ENCODE assay signal across 8 cellular contexts in genomic region chr11:694563-695331, GRCh38. TPM values are rescaled to one million over a fixed set of nuclear protein-coding genes. Genes with fewer than 3 reads are reported as not detected.
DNase-seq lines count a peak whose midpoint lies in the region; ATAC-seq and TF ChIP-seq lines count a peak whose summit lies in the region.

Gene DEAF1, minus strand, starts transcription at chr11:695222. Its CDS starts 175 bp downstream, at chr11:695047.

- peak within 1 kb of the TSS; percentile 97 for H3K23ac ChIP-seq in IMR-90 (ENCODE audit: low read depth, low read length)

- 2% methylated on average over 52 of the region's 108 CpGs; no CpG with 5 or more reads in 1 of the 2 experiments for WGBS in IMR-90 (ENCODE audit: extremely low coverage in 2 of 2, insufficient read length in 1 of 2), 2 experiments

- H4K20me1 ChIP-seq in IMR-90 (ENCODE audit: insufficient read depth, low read length) = peaks cover 42% of the 10 kb centered on the region
- no peaks in the 10 kb centered on the region for H4K20me1 ChIP-seq in OCI-LY7 (ENCODE audit: insufficient read depth, low read length)

- H3K56ac ChIP-seq in IMR-90 (ENCODE audit: extremely low read depth, insufficient read depth, low read length) = peak within 1 kb of the TSS; percentile 99

- peak; percentile 75 for ATAC-seq in GM21528 (IDR thresholded peaks at IDR 0.05; ENCODE audit: low FRiP score, unreplicated experiment)
- peak; percentile 86 for ATAC-seq in IMR-90 (ENCODE audit: low read depth)
- peak; percentile 85 for ATAC-seq in mucosa of descending colon

- DNase-seq in DMS 273 treated with DMSO at 0.1 percent for 48 hours (lab: John Stamatoyannopoulos, UW) (peak; percentile 76), IMR-90 (peak; percentile 96), OCI-LY7 (ENCODE audit: low spot score) (peak; percentile 99), activated T-cell treated with anti-CD3 and anti-CD28 coated beads for 48 hours (ENCODE audit: low read depth) (peak; percentile 100), epithelial cell of prostate (ENCODE audit: low read depth, low spot score) (peak; percentile 72), mucosa of descending colon (peak; percentile 99 to 100 (median 99))
- DNase-seq in stimulated activated CD8-positive, alpha-beta memory T cell treated with anti-CD3 and anti-CD28 coated beads, Interleukin-4, amount 100 ng/mL, for 24 hours (ENCODE audit: low read depth) = peak; percentile 98

- H2AFZ ChIP-seq in IMR-90 (replicated peaks; ENCODE audit: low read length, poor library complexity) = peak within 1 kb of the TSS; percentile 99
- peak within 1 kb of the TSS; percentile 60 for H2AFZ ChIP-seq in OCI-LY7 (ENCODE audit: low read length)

- H3K9ac ChIP-seq in IMR-90 (ENCODE audit: low read depth, low read length) = peak within 1 kb of the TSS; percentile 98

- peak within 1 kb of the TSS; percentile 100 for H2BK5ac ChIP-seq in IMR-90 (ENCODE audit: low read depth, low read length, poor library complexity, severe bottlenecking)

- TF ChIP-seq CTCF in IMR-90 (conservative IDR thresholded peaks at IDR 0.05; ENCODE audit: low read depth, low read length) (no peak), OCI-LY7 (conservative IDR thresholded peaks at IDR 0.05; ENCODE audit: low read length) (no peak), mucosa of descending colon (IDR thresholded peaks at IDR 0.05) (no peak)

- H3K27ac ChIP-seq in IMR-90 (ENCODE audit: insufficient read depth, low read length) (peak within 1 kb of the TSS; percentile 99), OCI-LY7 (ENCODE audit: low read depth, low read length, poor library complexity, severe bottlenecking) (peak within 1 kb of the TSS; percentile 88), epithelial cell of prostate (peak within 1 kb of the TSS; percentile 98)

- TF ChIP-seq POLR2A in IMR-90 (IDR thresholded peaks at IDR 0.05; ENCODE audit: low read depth, low read length) = no peak

- peak within 1 kb of the TSS; percentile 96 for H3K18ac ChIP-seq in IMR-90 (ENCODE audit: low read depth, low read length)

- in situ Hi-C loops in IMR-90 (cut with MboI; ENCODE audit: low sequenced_read_pairs) = no loop called here

- H3K4me2 ChIP-seq in IMR-90 (ENCODE audit: low read depth, low read length) (peak within 1 kb of the TSS; percentile 87), OCI-LY7 (ENCODE audit: low read length) (peak within 1 kb of the TSS; percentile 77)

- no peaks in the 10 kb centered on the region for H3K27me3 ChIP-seq in IMR-90 (ENCODE audit: control insufficient read depth, insufficient read depth, low read length)

- peak within 1 kb of the TSS; percentile 99 for H3K4ac ChIP-seq in IMR-90 (ENCODE audit: low read depth, low read length)

- peak within 1 kb of the TSS; percentile 97 for H2BK120ac ChIP-seq in IMR-90 (ENCODE audit: low read depth, low read length)

- CTCF ChIA-PET in IMR-90 (lab: Yijun Ruan, JAX) = no interaction called here
- CTCF ChIA-PET in OCI-LY7 (lab: Charles Lee; ENCODE audit: unreplicated experiment) = interaction anchor here (0.6 to 3.7 kb wide), 4 partner anchors 13 to 81 kb away, joined by 5 to 26 read pairs (median 12); no protein-coding TSS in a partner anchor

- H3K79me2 ChIP-seq in OCI-LY7 (ENCODE audit: insufficient read depth, low read depth, low read length) = peaks cover 34% of the 10 kb centered on the region; the same call in 1 of the 2 replicates

- no peak for TF ChIP-seq RAD21 in IMR-90 (IDR thresholded peaks at IDR 0.05; ENCODE audit: low read length)

- peak within 1 kb of the TSS; percentile 99 for H3K14ac ChIP-seq in IMR-90 (replicated peaks; ENCODE audit: low read depth, low read length)

- H3K4me1 ChIP-seq in IMR-90 (ENCODE audit: control insufficient read depth, insufficient read depth, low read length) = peaks cover 33% of the 10 kb centered on the region
- H3K4me1 ChIP-seq in OCI-LY7 (ENCODE audit: insufficient read depth, low read length, poor library complexity, severe bottlenecking) = peaks cover 37% of the 10 kb centered on the region
- peaks cover 30% of the 10 kb centered on the region for H3K4me1 ChIP-seq in mucosa of descending colon (ENCODE audit: low read depth)

- no TSS peak for BruUV-seq in IMR-90 (replicated peaks; lab: Mats Ljungman, UMichigan)
- no TSS peak for BruUV-seq in OCI-LY7 (replicated peaks; lab: Mats Ljungman, UMichigan)

- peaks cover 26% of the 10 kb centered on the region for H3K9me1 ChIP-seq in IMR-90 (ENCODE audit: insufficient read depth, low read length)

- intact Hi-C loops in IMR-90 (cut with micrococcal nuclease) = loop anchor here (1.0 kb wide), 2 partner anchors 29 to 52 kb away; no protein-coding TSS in a partner anchor
- intact Hi-C loops in OCI-LY7 (cut with micrococcal nuclease; ENCODE audit: unreplicated experiment) = no loop called here
- intact Hi-C loops in mucosa of descending colon (cut with DNase I, micrococcal nuclease) = no loop called here

- H2AK5ac ChIP-seq in IMR-90 (ENCODE audit: low read depth, low read length) = peak within 1 kb of the TSS; percentile 78

- H2BK15ac ChIP-seq in IMR-90 (ENCODE audit: low read depth, low read length) = no peak within 1 kb of the TSS; the same call in 2 of the 3 replicates

- H3K9me3 ChIP-seq in IMR-90 (ENCODE audit: control insufficient read depth, insufficient read depth, low read length) = no peaks in the 10 kb centered on the region
- no peaks in the 10 kb centered on the region for H3K9me3 ChIP-seq in OCI-LY7 (ENCODE audit: low read length)
- no peaks in the 10 kb centered on the region for H3K9me3 ChIP-seq in mucosa of descending colon

- peak within 1 kb of the TSS; percentile 80; the same call in 1 of the 2 replicates for H2BK20ac ChIP-seq in IMR-90 (ENCODE audit: low read depth, low read length)

- dilution Hi-C loops in IMR-90 (cut with HindIII; ENCODE audit: low sequenced_read_pairs, unreplicated experiment) = no loop called here

- peak within 1 kb of the TSS; percentile 96 to 97 for H4K8ac ChIP-seq in IMR-90 (ENCODE audit: low read depth in 2 of 2, low read length in 2 of 2)

- peak within 1 kb of the TSS; percentile 90 for H3K4me3 ChIP-seq in IMR-90 (ENCODE audit: insufficient read depth, low read depth, low read length)
- H3K4me3 ChIP-seq in OCI-LY7 (ENCODE audit: low read depth, low read length, poor library complexity, severe bottlenecking) = peak within 1 kb of the TSS; percentile 83
- H3K4me3 ChIP-seq in mucosa of descending colon = peak within 1 kb of the TSS; percentile 72

- H4K91ac ChIP-seq in IMR-90 (ENCODE audit: insufficient read depth, low read depth, low read length) = peak within 1 kb of the TSS; percentile 95

- no peaks in the 10 kb centered on the region for H3K9me2 ChIP-seq in OCI-LY7 (ENCODE audit: insufficient read depth, low read length)

- H4K5ac ChIP-seq in IMR-90 (ENCODE audit: low read depth, low read length) = peak within 1 kb of the TSS; percentile 92

- POLR2A ChIA-PET in IMR-90 (lab: Charles Lee; ENCODE audit: unreplicated experiment) (no interaction called here), OCI-LY7 (lab: Charles Lee) (interaction anchor here (0.6 kb wide), 3 partner anchors 82 to 357 kb away, joined by 3 read pairs; no protein-coding TSS in a partner anchor)

- H3K36me3 ChIP-seq in IMR-90 (ENCODE audit: control insufficient read depth, insufficient read depth, low read length) (peaks cover 4% of the 10 kb centered on the region; the same call in 1 of the 2 replicates), OCI-LY7 (ENCODE audit: insufficient read depth, low read length) (peaks cover 9% of the 10 kb centered on the region), mucosa of descending colon (ENCODE audit: low read depth) (peaks cover 4% of the 10 kb centered on the region)

- peaks cover 26 to 67% of the 10 kb centered on the region in 2 experiments for H3K79me1 ChIP-seq in IMR-90 (ENCODE audit: low read depth in 1 of 2, low read length in 2 of 2)

- H2AK9ac ChIP-seq in IMR-90 (replicated peaks; ENCODE audit: low read depth, low read length, poor library complexity) = peak within 1 kb of the TSS; percentile 98

TF ChIP-seq in IMR-90, 13 proteins besides CTCF, POLR2A, EP300 and RAD21 (continues in another document):
- no peak for TF ChIP-seq RFX5 (IDR thresholded peaks at IDR 0.05; ENCODE audit: low read depth, low read length)
- no peak for TF ChIP-seq NFE2L2 (IDR thresholded peaks at IDR 0.05; ENCODE audit: low read depth, low read length)
- TF ChIP-seq RCOR1 (IDR thresholded peaks at IDR 0.05; ENCODE audit: insufficient replicate concordance, low read length) = peak; percentile 19
- TF ChIP-seq CEBPB (IDR thresholded peaks at IDR 0.05; ENCODE audit: low read depth, low read length) = no peak
- peak; percentile 31; the same call in 1 of the 2 replicates for TF ChIP-seq MXI1 (IDR thresholded peaks at IDR 0.05; ENCODE audit: borderline replicate concordance, low read depth, low read length)
- peak; percentile 38; the same call in 1 of the 2 replicates for TF ChIP-seq USF2 (IDR thresholded peaks at IDR 0.05; ENCODE audit: low read depth, low read length)
- no peak for TF ChIP-seq MAFK (IDR thresholded peaks at IDR 0.05; ENCODE audit: low read depth, low read length)
- TF ChIP-seq CHD1 (IDR thresholded peaks at IDR 0.05; ENCODE audit: low read depth, low read length) = no peak
- no peak for TF ChIP-seq BHLHE40 (IDR thresholded peaks at IDR 0.05; ENCODE audit: low read depth, low read length)
- TF ChIP-seq SMC3 (IDR thresholded peaks at IDR 0.05; ENCODE audit: low read depth, low read length) = no peak
- TF ChIP-seq MAZ (IDR thresholded peaks at IDR 0.05; ENCODE audit: borderline replicate concordance, low read depth, low read length) = no peak

RNA-seq across cellular contexts. Expression of gene DEAF1, which starts in this region (rescaled TPM):
- 21.7 and 22.9 TPM in 2 replicates for total RNA-seq in IMR-90 (2012; rRNA removed)
- polyA plus RNA-seq in IMR-90 (2012; rRNA removed) = 31.6 and 35.8 TPM in 2 replicates
- polyA plus RNA-seq in IMR-90 (2012; cell fraction: cytosol; rRNA removed) = 17.5 and 37.5 TPM in 2 replicates
- polyA plus RNA-seq in IMR-90 (2012; cell fraction: nucleus; rRNA removed; ENCODE audit: low replicate concordance) = 40.0 and 55.2 TPM in 2 replicates
- total RNA-seq in OCI-LY7 (2014; rRNA removed; shearing (Covaris generic)) = 35.6 and 42.7 TPM in 2 replicates
- total RNA-seq in OCI-LY7 (2022) = 63.0 and 66.2 TPM in 2 replicates
- 10 to 100 TPM; 25.1 to 35.7 (median 25.9) TPM for total RNA-seq in mucosa of descending colon

Comparison
In these comparisons a context has a peak if more than half of its experiments do, and no peak if none do; other contexts are left out.
1. Peak in every context shown above with its lines: DNase-seq, ATAC-seq, H3K4me3 ChIP-seq and H3K27ac ChIP-seq.